1 cellular context compared by ENCODE assay signal in genomic region chr19:6239401-6239844, GRCh38.
A peak's percentile ranks its signal among the peaks of the same experiment; 100 is the strongest.
TF ChIP-seq lines count a peak whose summit lies in the region.

No MANE protein-coding gene starts in this region.

TF ChIP-seq in K562, 482 proteins besides CTCF, POLR2A, EP300 and RAD21 (continued from another document):
- TF ChIP-seq E2F8 (IDR thresholded peaks at IDR 0.05; ENCODE audit: low read depth, partially characterized antibody) (no peak), ARID2 (IDR thresholded peaks at IDR 0.05) (peak; percentile 73), CC2D1A (IDR thresholded peaks at IDR 0.05) (no peak), ZNF57 (CRISPR knock-in tag; IDR thresholded peaks at IDR 0.05) (no peak), TSC22D4 (tag; IDR thresholded peaks at IDR 0.05) (peak; percentile 95; the same call in 1 of the 2 replicates), ZBTB43 (CRISPR knock-in tag; IDR thresholded peaks at IDR 0.05) (peak; percentile 81; the same call in 1 of the 2 replicates), MYNN (IDR thresholded peaks at IDR 0.05) (peak; percentile 79), MYNN (CRISPR knock-in tag; IDR thresholded peaks at IDR 0.05) (no peak), ID3 (CRISPR knock-in tag; IDR thresholded peaks at IDR 0.05) (no peak), ID3 (tag; IDR thresholded peaks at IDR 0.05) (no peak), THRB (CRISPR knock-in tag; conservative IDR thresholded peaks at IDR 0.05) (peak; percentile 70; the same call in 1 of the 2 replicates), PTBP1 (IDR thresholded peaks at IDR 0.05; ENCODE audit: low read depth, low read length) (no peak), ZNF445 (CRISPR knock-in tag; IDR thresholded peaks at IDR 0.05; ENCODE audit: low read depth) (no peak), SREBF1 (IDR thresholded peaks at IDR 0.05; ENCODE audit: borderline replicate concordance, low read depth, low read length) (no peak), ADNP (tag; IDR thresholded peaks at IDR 0.05) (no peak), SMARCA5 (IDR thresholded peaks at IDR 0.05) (0 out of 2 replicates have a peak, but pooled peaks have one; percentile 7), FOXA3 (CRISPR knock-in tag; conservative IDR thresholded peaks at IDR 0.05 in 1 of 2, IDR thresholded peaks at IDR 0.05 in 1 of 2) (no peak), HNRNPK (IDR thresholded peaks at IDR 0.05; ENCODE audit: low read depth, low read length, poor library complexity, severe bottlenecking) (no peak), HBP1 (CRISPR knock-in tag; IDR thresholded peaks at IDR 0.05) (0 out of 2 replicates have a peak, but pooled peaks have one; percentile 51), TRIM25 (IDR thresholded peaks at IDR 0.05; ENCODE audit: borderline replicate concordance) (no peak), ZNF766 (CRISPR knock-in tag; conservative IDR thresholded peaks at IDR 0.05) (no peak), MIER1 (IDR thresholded peaks at IDR 0.05; ENCODE audit: low read depth) (no peak), SUPT5H (IDR thresholded peaks at IDR 0.05) (peak; percentile 18; the same call in 1 of the 2 replicates), ZBTB26 (CRISPR knock-in tag; IDR thresholded peaks at IDR 0.05) (0 out of 2 replicates have a peak, but pooled peaks have one; percentile 52), HEY1 (CRISPR knock-in tag; IDR thresholded peaks at IDR 0.05; ENCODE audit: borderline replicate concordance) (no peak), HDAC1 (IDR thresholded peaks at IDR 0.05) (0 out of 4 replicates have a peak, but pooled peaks of 1 of the 2 experiments have one; percentile 15), PML (IDR thresholded peaks at IDR 0.05; ENCODE audit: low read length) (no peak), EWSR1 (IDR thresholded peaks at IDR 0.05; ENCODE audit: borderline replicate concordance, low read depth, partially characterized antibody) (no peak), NEUROD1 (IDR thresholded peaks at IDR 0.05; ENCODE audit: borderline replicate concordance, low read depth, low read length, partially characterized antibody) (no peak), ARHGAP35 (IDR thresholded peaks at IDR 0.05; ENCODE audit: partially characterized antibody) (peak; percentile 54), PCBP1 (IDR thresholded peaks at IDR 0.05; ENCODE audit: low read depth, low read length, poor library complexity, severe bottlenecking) (no peak), ZNF79 (CRISPR knock-in tag; IDR thresholded peaks at IDR 0.05; ENCODE audit: low read depth) (no peak), MTA1 (IDR thresholded peaks at IDR 0.05; ENCODE audit: borderline replicate concordance) (no peak), SMARCC2 (IDR thresholded peaks at IDR 0.05; ENCODE audit: low read depth) (no peak), BRF2 (IDR thresholded peaks at IDR 0.05; ENCODE audit: borderline replicate concordance, insufficient read depth, insufficient read length) (no peak), ZBTB1 (CRISPR knock-in tag; IDR thresholded peaks at IDR 0.05; ENCODE audit: borderline replicate concordance, low read depth) (no peak), ZNF277 (CRISPR knock-in tag; IDR thresholded peaks at IDR 0.05; ENCODE audit: borderline replicate concordance) (no peak), TBL1XR1 (IDR thresholded peaks at IDR 0.05; ENCODE audit: low read length in 2 of 2) (no peak), NCOR1 (IDR thresholded peaks at IDR 0.05) (0 out of 2 replicates have a peak, but pooled peaks have one; percentile 12), NRF1 (conservative IDR thresholded peaks at IDR 0.05 in 1 of 2, IDR thresholded peaks at IDR 0.05 in 1 of 2) (peak; percentile 25 to 31; a peak in 1 of 4 replicates), THRAP3 (IDR thresholded peaks at IDR 0.05; ENCODE audit: borderline replicate concordance) (no peak), HNRNPLL (IDR thresholded peaks at IDR 0.05; ENCODE audit: low read depth, low read length, poor library complexity, severe bottlenecking) (no peak), CREB3 (tag; conservative IDR thresholded peaks at IDR 0.05; ENCODE audit: low read depth) (no peak), SNAPC5 (CRISPR knock-in tag; IDR thresholded peaks at IDR 0.05) (no peak), CBFA2T3 (IDR thresholded peaks at IDR 0.05) (peak; percentile 35; the same call in 1 of the 2 replicates), EGR1 (conservative IDR thresholded peaks at IDR 0.05) (peak; percentile 89), CHCHD3 (CRISPR knock-in tag; IDR thresholded peaks at IDR 0.05) (no peak), ZNF274 (IDR thresholded peaks at IDR 0.05; ENCODE audit: borderline replicate concordance, low read depth, low read length) (no peak), NBN (IDR thresholded peaks at IDR 0.05; ENCODE audit: low read depth) (no peak), JUND (IDR thresholded peaks at IDR 0.05; ENCODE audit: borderline replicate concordance, low read depth, low read length) (0 out of 2 replicates have a peak, but pooled peaks have one; percentile 35), JUND (tag; IDR thresholded peaks at IDR 0.05; ENCODE audit: borderline replicate concordance, low read depth, low read length) (no peak), BRCA1 (IDR thresholded peaks at IDR 0.05) (no peak), BRCA1 (CRISPR knock-in tag; IDR thresholded peaks at IDR 0.05) (no peak), TAF1 (IDR thresholded peaks at IDR 0.05; ENCODE audit: control insufficient read depth, extremely low read depth, insufficient read depth, low read length, severe bottlenecking) (no peak), ELF4 (CRISPR knock-in tag; IDR thresholded peaks at IDR 0.05) (peak; percentile 87), FIP1L1 (IDR thresholded peaks at IDR 0.05; ENCODE audit: low read depth, low read length, poor library complexity, severe bottlenecking) (no peak), POLR2B (IDR thresholded peaks at IDR 0.05; ENCODE audit: low read depth, partially characterized antibody) (no peak), L3MBTL2 (IDR thresholded peaks at IDR 0.05) (no peak), ZNF140 (CRISPR knock-in tag; IDR thresholded peaks at IDR 0.05) (no peak), KAT7 (CRISPR knock-in tag; IDR thresholded peaks at IDR 0.05; ENCODE audit: borderline replicate concordance) (no peak), PURB (CRISPR knock-in tag; IDR thresholded peaks at IDR 0.05; ENCODE audit: low read depth) (no peak), SMAD3 (CRISPR knock-in tag; conservative IDR thresholded peaks at IDR 0.05) (no peak), ZNF75A (CRISPR knock-in tag; IDR thresholded peaks at IDR 0.05) (no peak), ZNF324 (CRISPR knock-in tag; IDR thresholded peaks at IDR 0.05) (no peak), CCAR2 (IDR thresholded peaks at IDR 0.05; ENCODE audit: low read depth, low read length) (no peak)
